ENCODE assay signal across 32 cellular contexts in the genomic region with DNA sequence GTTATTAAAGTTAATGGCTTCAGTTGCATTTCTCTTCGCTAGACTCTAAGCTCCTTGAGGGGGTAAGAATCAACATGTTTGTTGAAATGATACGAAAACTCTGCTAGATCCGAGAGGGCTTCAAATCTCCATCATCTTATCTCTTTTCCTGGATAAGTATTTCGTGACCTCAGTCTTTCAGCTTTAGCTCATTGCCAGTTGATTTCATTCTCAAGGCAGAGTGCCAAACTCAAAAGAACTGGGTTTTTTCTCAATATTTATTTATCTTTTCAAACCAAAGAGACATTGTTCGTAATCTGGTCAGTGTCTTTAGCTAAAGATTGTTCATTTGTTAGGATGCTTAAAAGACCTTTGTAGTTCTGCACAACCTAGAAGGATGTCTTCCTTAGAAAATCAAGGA.
DNase-seq lines count a peak whose midpoint lies in the region; ATAC-seq, FAIRE-seq and TF ChIP-seq lines count a peak whose summit lies in the region.
"Had no signal": no experiment of that assay in that cellular context is flagged by ENCODE, and none has a peak within 500 bp of the region (broad histone marks: within the 10 kb centered on the region; RNA-seq: fewer than 3 reads in every experiment).

No MANE protein-coding gene starts in this region.

- no peaks in the 10 kb centered on the region for H3K27me3 ChIP-seq in CD4-positive, CD25-positive, alpha-beta regulatory T cell (ENCODE audit: control insufficient read depth, insufficient read depth, low read length)
- H3K27me3 ChIP-seq in pancreas: no peaks in the 10 kb centered on the region
- H3K27me3 ChIP-seq: BLaER1 treated with 17β-estradiol and CSF1 and Interleukin-3, amounts not matched to agents 10 nM and 100 nM; testis; uterus had no signal

- H3K4me3 ChIP-seq in CD4-positive, CD25-positive, alpha-beta regulatory T cell (ENCODE audit: low read depth, low read length): no peak overlapping the region
- no peak overlapping the region for H3K4me3 ChIP-seq in pancreas
- H3K4me3 ChIP-seq: BLaER1 treated with 17β-estradiol and CSF1 and Interleukin-3, amounts not matched to agents 10 nM and 100 nM; smooth muscle cell; testis; uterus had no signal

- H3K36me3 ChIP-seq in CD4-positive, CD25-positive, alpha-beta regulatory T cell (ENCODE audit: control insufficient read depth, insufficient read depth, low read length): peaks cover 42% of the 10 kb centered on the region
- H3K36me3 ChIP-seq in pancreas: no peaks in the 10 kb centered on the region

- H3K9me3 ChIP-seq in CD4-positive, CD25-positive, alpha-beta regulatory T cell (ENCODE audit: control insufficient read depth in 2 of 2, low read length in 2 of 2): no peaks in the 10 kb centered on the region
- no peaks in the 10 kb centered on the region for H3K9me3 ChIP-seq in pancreas
- H3K9me3 ChIP-seq: SK-N-SH, testis, uterus had no signal

- no peak for ATAC-seq in CD4-positive, CD25-positive, alpha-beta regulatory T cell (ENCODE audit: low read depth in 2 of 2)
- ATAC-seq in sciatic nerve (peak; percentile 68), pancreas (no peak)
- ATAC-seq: Right ventricle myocardium inferior had no signal

- WGBS in pancreas, 2 donors: 70% methylated on average over 5 of the region's 5 CpGs

- no peaks in the 10 kb centered on the region for H3K27me3 Mint-ChIP-seq in CD4-positive, CD25-positive, alpha-beta regulatory T cell
- H3K27me3 Mint-ChIP-seq: activated naive CD4-positive, alpha-beta T cell treated with anti-CD3 and anti-CD28 coated beads, Interleukin-2, amount 10 ng/mL, durations not matched to agents 7 days and 5 days; stimulated activated naive CD8-positive, alpha-beta T cell treated with anti-CD3 and anti-CD28 coated beads, Interleukin-15, Interleukin-2, amounts not matched to agents 100 ng/mL and 50 ng/mL, for 24 hours had no signal

- no peak for FAIRE-seq in pancreas (lab: Jason Lieb, UNC)
- FAIRE-seq: bronchial epithelial cell, colon had no signal

- peak overlapping the region; percentile 41; the same call in 1 of the 2 replicates for H3K27ac ChIP-seq in 22Rv1
- H3K27ac ChIP-seq in CD4-positive, CD25-positive, alpha-beta regulatory T cell (ENCODE audit: insufficient read depth, low read length, poor library complexity, severe bottlenecking): no peak overlapping the region
- H3K27ac ChIP-seq in pancreas: no peak overlapping the region
- H3K27ac ChIP-seq: HL-60, testis had no signal

- H3K27ac Mint-ChIP-seq in CD4-positive, CD25-positive, alpha-beta regulatory T cell: peak overlapping the region; percentile 12 to 72 (median 48)
- H3K27ac Mint-ChIP-seq: H9 had no signal

- peaks cover 11% of the 10 kb centered on the region for H3K4me1 ChIP-seq in CD4-positive, CD25-positive, alpha-beta regulatory T cell (ENCODE audit: control insufficient read depth, insufficient read depth, low read length, poor library complexity, severe bottlenecking)
- no peaks in the 10 kb centered on the region for H3K4me1 ChIP-seq in pancreas
- H3K4me1 ChIP-seq: testis, uterus had no signal

- intact Hi-C loops in sciatic nerve (cut with DNase I) (no loop called here), pancreas (cut with DNase I) (no loop called here)

- DNase-seq in CD4-positive, CD25-positive, alpha-beta regulatory T cell: no peak
- DNase-seq in amniotic epithelial cell (ENCODE audit: low read depth) (peak; percentile 56), sciatic nerve (ENCODE audit: low spot score) (no peak), Kasumi-1 (lab: John Stamatoyannopoulos, UW) (no peak), EL (no peak), pancreas (no peak)
- DNase-seq: activated CD4-positive, CD25-positive, alpha-beta regulatory T cell treated with anti-CD3 and anti-CD28 coated beads, Interleukin-2, amount 50 U/mL, for 72 hours; activated CD8-positive, alpha-beta memory T cell treated with anti-CD3 and anti-CD28 coated beads for 24 hours; activated naive CD4-positive, alpha-beta T cell treated with anti-CD3 and anti-CD28 coated beads, Interleukin-2, amount 10 ng/mL, durations not matched to agents 7 days and 5 days; anterior cingulate cortex; DMS79; effector CD4-positive, alpha-beta T cell; H9; immature natural killer cell; left colon; mammary epithelial cell; NCI-H1417 treated with DMSO at 0.1 percent for 48 hours; NCI-H2081; NCI-H345; NCI-H69; SK-N-SH; T-helper 2 cell; testis; uterus had no signal

- H3K9me3 Mint-ChIP-seq in CD4-positive, CD25-positive, alpha-beta regulatory T cell: peaks cover 0 to 3% (median 0%) of the 10 kb centered on the region in 7 donors
- H3K9me3 Mint-ChIP-seq: activated naive CD4-positive, alpha-beta T cell treated with anti-CD3 and anti-CD28 coated beads, Interleukin-2, amount 10 ng/mL, durations not matched to agents 7 days and 5 days; H9; immature natural killer cell; stimulated activated naive CD8-positive, alpha-beta T cell treated with anti-CD3 and anti-CD28 coated beads, Interleukin-15, Interleukin-2, amounts not matched to agents 100 ng/mL and 50 ng/mL, for 24 hours had no signal

- H3K4me1 Mint-ChIP-seq in CD4-positive, CD25-positive, alpha-beta regulatory T cell: peaks cover 20 to 78% (median 61%) of the 10 kb centered on the region in 4 donors
- H3K4me1 Mint-ChIP-seq: H9 had no signal

- TF ChIP-seq CTCF in 22Rv1 (IDR thresholded peaks at IDR 0.05) (no peak), pancreas (IDR thresholded peaks at IDR 0.05) (no peak)

- peaks cover 73% of the 10 kb centered on the region for H3K36me3 Mint-ChIP-seq in CD4-positive, CD25-positive, alpha-beta regulatory T cell

- H3K4me3 Mint-ChIP-seq in CD4-positive, CD25-positive, alpha-beta regulatory T cell: no peak overlapping the region
- H3K4me3 Mint-ChIP-seq: activated naive CD4-positive, alpha-beta T cell treated with anti-CD3 and anti-CD28 coated beads, Interleukin-2, amount 10 ng/mL, durations not matched to agents 7 days and 5 days; H9; immature natural killer cell; stimulated activated naive CD8-positive, alpha-beta T cell treated with anti-CD3 and anti-CD28 coated beads, Interleukin-15, Interleukin-2, amounts not matched to agents 100 ng/mL and 50 ng/mL, for 24 hours had no signal
